10 cellular contexts compared by ENCODE assay signal in genomic region chr11:417652-418342, GRCh38. TPM values are rescaled to one million over a fixed set of nuclear protein-coding genes. Genes with fewer than 3 reads are reported as not detected.
DNase-seq lines count a peak whose midpoint lies in the region; ATAC-seq lines count a peak whose summit lies in the region.
"Had no signal": no experiment of that assay in that cellular context is flagged by ENCODE, and none has a peak within 500 bp of the region (broad histone marks: within the 10 kb centered on the region; RNA-seq: fewer than 3 reads in every experiment).

No MANE protein-coding gene starts in this region.

- H3K4me3 Mint-ChIP-seq in stimulated activated naive B cell treated with anti-CD40 and anti-IgM and Interleukin-4, amounts not matched to agents 10 μg/mL and 1 μg/mL and 100 μg/mL, for 72 hours = peak overlapping the region; percentile 66 to 69

- DNase-seq in activated naive CD4-positive, alpha-beta T cell treated with anti-CD3 and anti-CD28 coated beads, Interleukin-2, amount 50 U/mL, for 72 hours (ENCODE audit: low spot score in 2 of 2) = peak; percentile 3 to 54
- DNase-seq in stimulated activated naive B cell treated with anti-CD40 and anti-IgM and Interleukin-4, amounts not matched to agents 10 μg/mL and 1 μg/mL and 100 μg/mL, for 72 hours = no peak
- DNase-seq in AG20443 (ENCODE audit: low spot score) (no peak), left lobe of liver (ENCODE audit: low spot score) (no peak)
- DNase-seq: HCEC 1CT, NCI-H226 had no signal

- H3K9ac ChIP-seq in HUES6 (ENCODE audit: low read length) = no peak overlapping the region
- H3K9ac ChIP-seq in iPS-20b (ENCODE audit: low read depth, low read length) = 0 out of 2 replicates have a peak overlapping the region, but pooled peaks have one; percentile 56

- H3K4me3 ChIP-seq in HUES6 (ENCODE audit: low read depth, low read length) = peak overlapping the region; percentile 65
- peak overlapping the region; percentile 66; the same call in 1 of the 2 replicates for H3K4me3 ChIP-seq in iPS-20b (ENCODE audit: low read length)

- no peak overlapping the region for H3K27ac ChIP-seq in HUES6 (ENCODE audit: low read depth, low read length)
- no peak overlapping the region for H3K27ac ChIP-seq in iPS-20b (ENCODE audit: low read length)

- no peak overlapping the region for H3K27ac Mint-ChIP-seq in activated naive CD4-positive, alpha-beta T cell treated with anti-CD3 and anti-CD28 coated beads, Interleukin-2, amount 50 U/mL, for 72 hours
- H3K27ac Mint-ChIP-seq in stimulated activated naive B cell treated with anti-CD40 and anti-IgM and Interleukin-4, amounts not matched to agents 10 μg/mL and 1 μg/mL and 100 μg/mL, for 72 hours = no peak overlapping the region

- no peaks in the 10 kb centered on the region for H3K9me3 ChIP-seq in HUES6 (ENCODE audit: control insufficient read depth, insufficient read depth, low read depth, low read length)
- H3K9me3 ChIP-seq in iPS-20b (ENCODE audit: insufficient read depth, low read depth, low read length) = no peaks in the 10 kb centered on the region

- no peak for ATAC-seq in activated naive CD4-positive, alpha-beta T cell treated with anti-CD3 and anti-CD28 coated beads, Interleukin-2, amount 50 U/mL, for 72 hours
- ATAC-seq in stimulated activated naive B cell treated with anti-CD40 and anti-IgM and Interleukin-4, amounts not matched to agents 10 μg/mL and 1 μg/mL and 100 μg/mL, for 72 hours (replicated peaks) = no peak
- ATAC-seq in left lobe of liver (no peak), GM18907 (IDR thresholded peaks at IDR 0.05; ENCODE audit: unreplicated experiment) (no peak)

- no peaks in the 10 kb centered on the region for H3K9me3 Mint-ChIP-seq in activated naive CD4-positive, alpha-beta T cell treated with anti-CD3 and anti-CD28 coated beads, Interleukin-2, amount 50 U/mL, for 72 hours
- no peaks in the 10 kb centered on the region for H3K9me3 Mint-ChIP-seq in stimulated activated naive B cell treated with anti-CD40 and anti-IgM and Interleukin-4, amounts not matched to agents 10 μg/mL and 1 μg/mL and 100 μg/mL, for 72 hours

- peaks cover 0 to 16% of the 10 kb centered on the region in 2 donors for H3K27me3 Mint-ChIP-seq in stimulated activated naive B cell treated with anti-CD40 and anti-IgM and Interleukin-4, amounts not matched to agents 10 μg/mL and 1 μg/mL and 100 μg/mL, for 72 hours

- peaks cover 27 to 36% of the 10 kb centered on the region in 2 donors for H3K4me1 Mint-ChIP-seq in stimulated activated naive B cell treated with anti-CD40 and anti-IgM and Interleukin-4, amounts not matched to agents 10 μg/mL and 1 μg/mL and 100 μg/mL, for 72 hours

- H3K27me3 ChIP-seq in HUES6 (ENCODE audit: control insufficient read depth, insufficient read depth, low read length) (peaks cover 56% of the 10 kb centered on the region), iPS-20b (ENCODE audit: insufficient read depth, low read length) (peaks cover 47% of the 10 kb centered on the region)

- H3K4me1 ChIP-seq in HUES6 (ENCODE audit: control insufficient read depth, insufficient read depth, low read length) (peaks cover 22% of the 10 kb centered on the region), iPS-20b (ENCODE audit: insufficient read depth, low read length) (no peaks in the 10 kb centered on the region)

- no peaks in the 10 kb centered on the region for H3K36me3 Mint-ChIP-seq in activated naive CD4-positive, alpha-beta T cell treated with anti-CD3 and anti-CD28 coated beads, Interleukin-2, amount 50 U/mL, for 72 hours
- H3K36me3 Mint-ChIP-seq in stimulated activated naive B cell treated with anti-CD40 and anti-IgM and Interleukin-4, amounts not matched to agents 10 μg/mL and 1 μg/mL and 100 μg/mL, for 72 hours = no peaks in the 10 kb centered on the region

- H3K36me3 ChIP-seq in HUES6 (ENCODE audit: control insufficient read depth, insufficient read depth, low read length) = no peaks in the 10 kb centered on the region
- no peaks in the 10 kb centered on the region for H3K36me3 ChIP-seq in iPS-20b (ENCODE audit: insufficient read depth, low read depth, low read length)

RNA-seq across cellular contexts. Expression of gene SIGIRR, which starts 3.0 kb away (rescaled TPM):
- total RNA-seq in activated naive CD4-positive, alpha-beta T cell treated with anti-CD3 and anti-CD28 coated beads, Interleukin-2, amount 50 U/mL, for 72 hours = 10 to 100 TPM; 63.8 to 80.8 TPM
- 96.2 TPM for total RNA-seq in left lobe of liver

RNA-seq across cellular contexts. Expression of gene PKP3, which starts 23.8 kb away (rescaled TPM):
- total RNA-seq in activated naive CD4-positive, alpha-beta T cell treated with anti-CD3 and anti-CD28 coated beads, Interleukin-2, amount 50 U/mL, for 72 hours = under 1 TPM in 1 of 2 donors, not detected in 1; 0.12 TPM
- total RNA-seq in left lobe of liver = 1.2 TPM
- total RNA-seq: T-helper 1 cell treated with Interleukin-12 subunit alpha and Interleukin-12 subunit beta and Interleukin-4 antibody, amounts not matched to agents 30 ng/mL and 1 ng/mL, for 36 hours had no signal

RNA-seq across cellular contexts. Expression of gene ANO9, which starts 24.0 kb away (rescaled TPM):
- 10 to 100 TPM; 61.2 to 69.3 TPM for total RNA-seq in activated naive CD4-positive, alpha-beta T cell treated with anti-CD3 and anti-CD28 coated beads, Interleukin-2, amount 50 U/mL, for 72 hours
- 0.83 TPM for total RNA-seq in left lobe of liver

RNA-seq across cellular contexts. Expression of gene PTDSS2, which starts 32.3 kb away (rescaled TPM):
- 10 to 100 TPM; 23.6 to 23.8 TPM for total RNA-seq in activated naive CD4-positive, alpha-beta T cell treated with anti-CD3 and anti-CD28 coated beads, Interleukin-2, amount 50 U/mL, for 72 hours
- 10.2 TPM for total RNA-seq in left lobe of liver

RNA-seq across cellular contexts. Expression of gene B4GALNT4, which starts 48.5 kb away (rescaled TPM):
- total RNA-seq in activated naive CD4-positive, alpha-beta T cell treated with anti-CD3 and anti-CD28 coated beads, Interleukin-2, amount 50 U/mL, for 72 hours = 10 to 100 TPM in 1 of 2 donors, 1 to 10 TPM in 1; 6.6 to 13.6 TPM
- total RNA-seq in left lobe of liver = 0.28 TPM

Comparison
In these comparisons a context has a peak if more than half of its experiments do, and no peak if none do; other contexts are left out.
1. DNase-seq: peak in activated naive CD4-positive, alpha-beta T cell treated with anti-CD3 and anti-CD28 coated beads, Interleukin-2, amount 50 U/mL, for 72 hours (2 of 2); none in stimulated activated naive B cell treated with anti-CD40 and anti-IgM and Interleukin-4, amounts not matched to agents 10 μg/mL and 1 μg/mL and 100 μg/mL, for 72 hours (single experiment), AG20443 (single experiment) and left lobe of liver (single experiment).
2. RNA of gene ANO9, which starts 24.0 kb away (total RNA-seq): 61.2 to 69.3 TPM in activated naive CD4-positive, alpha-beta T cell treated with anti-CD3 and anti-CD28 coated beads, Interleukin-2, amount 50 U/mL, for 72 hours; 0.83 TPM in left lobe of liver (single experiment); every median in the first group is over 10 times any median in the second.